In the genomic region with DNA sequence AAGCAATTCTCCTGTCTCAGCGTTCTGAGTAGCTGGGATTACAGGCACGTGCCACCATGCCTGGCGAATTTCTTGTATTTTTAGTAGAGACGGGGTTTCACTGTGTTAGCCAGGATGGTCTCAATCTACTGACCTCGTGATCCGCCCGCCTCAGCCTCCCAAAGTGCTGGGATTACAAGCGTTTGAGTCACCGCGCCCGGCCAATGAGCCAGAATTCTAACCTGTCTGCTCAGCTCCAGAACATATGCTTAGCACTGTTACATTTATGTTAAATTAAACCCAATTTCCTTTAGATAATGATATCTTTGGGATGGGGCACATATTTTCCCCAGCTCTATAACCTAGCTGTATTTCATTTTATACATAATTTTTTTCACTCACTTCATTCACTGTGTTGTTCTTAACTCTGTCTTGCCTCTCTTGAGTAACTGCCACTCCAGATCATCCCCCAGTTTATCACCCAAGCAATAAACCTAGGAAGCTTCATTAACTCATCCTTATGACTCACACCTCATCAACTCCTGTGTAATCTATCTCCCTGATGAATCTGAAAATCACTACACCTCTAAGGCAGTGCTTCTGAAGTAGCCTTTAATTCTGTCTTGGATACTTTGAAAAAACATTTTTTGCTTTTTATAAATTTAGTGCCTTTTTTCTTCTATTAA, we compare ENCODE assay signal across 18 cellular contexts.
DNase-seq lines count a peak whose midpoint lies in the region; ATAC-seq and FAIRE-seq lines count a peak whose summit lies in the region.
"Had no signal": no experiment of that assay in that cellular context is flagged by ENCODE, and none has a peak within 500 bp of the region (broad histone marks: within the 10 kb centered on the region; RNA-seq: fewer than 3 reads in every experiment).

No MANE protein-coding gene starts in this region.

- H3K18ac ChIP-seq in mesendoderm (ENCODE audit: low read length), result no peak overlapping the region

- H3K4me1 Mint-ChIP-seq in naive thymus-derived CD8-positive, alpha-beta T cell, result no peaks in the 10 kb centered on the region
- no peaks in the 10 kb centered on the region for H3K4me1 Mint-ChIP-seq in activated CD4-positive, alpha-beta memory T cell treated with anti-CD3 and anti-CD28 coated beads, Interleukin-2, amount 10 ng/mL, durations not matched to agents 7 days and 5 days
- H3K4me1 Mint-ChIP-seq: CD4-positive, CD25-positive, alpha-beta regulatory T cell had no signal

- H3K4ac ChIP-seq in mesendoderm (ENCODE audit: low read depth, low read length), result no peak overlapping the region

- no peak overlapping the region for H3K23ac ChIP-seq in mesendoderm (ENCODE audit: low read length)

- FAIRE-seq in RCC 7860 (lab: Jason Lieb, UNC), result peak; percentile 42
- FAIRE-seq: G401.6, GM12891, H54 had no signal

- peaks cover 0 to 10% (median 0%) of the 10 kb centered on the region in 3 donors for H3K36me3 Mint-ChIP-seq in naive thymus-derived CD8-positive, alpha-beta T cell
- H3K36me3 Mint-ChIP-seq in activated CD4-positive, alpha-beta memory T cell treated with anti-CD3 and anti-CD28 coated beads, Interleukin-2, amount 10 ng/mL, durations not matched to agents 7 days and 5 days (ENCODE audit: low read depth), result no peaks in the 10 kb centered on the region
- H3K36me3 Mint-ChIP-seq: CD4-positive, CD25-positive, alpha-beta regulatory T cell had no signal

- H3K9me3 Mint-ChIP-seq in naive thymus-derived CD8-positive, alpha-beta T cell, result peaks cover 4 to 41% (median 18%) of the 10 kb centered on the region in 9 donors
- H3K9me3 Mint-ChIP-seq in activated CD4-positive, alpha-beta memory T cell treated with anti-CD3 and anti-CD28 coated beads, Interleukin-2, amount 10 ng/mL, durations not matched to agents 7 days and 5 days, result peaks cover 16% of the 10 kb centered on the region

- POLR2A ChIA-PET in naive thymus-derived CD8-positive, alpha-beta T cell (lab: Charles Lee), result no interaction called here
- POLR2A ChIA-PET in activated CD4-positive, alpha-beta memory T cell treated with anti-CD3 and anti-CD28 coated beads, Interleukin-2, amount 10 ng/mL, durations not matched to agents 7 days and 5 days (lab: Charles Lee), result no interaction called here

- no peak overlapping the region for H3K56ac ChIP-seq in mesendoderm (ENCODE audit: low read length)

- no peak overlapping the region for H4K5ac ChIP-seq in mesendoderm (ENCODE audit: low read length)

- H3K9ac ChIP-seq in mesendoderm (ENCODE audit: low read length), result no peak overlapping the region
- H3K9ac ChIP-seq: BLaER1 treated with 17β-estradiol and CSF1 and Interleukin-3, amounts not matched to agents 10 nM and 100 nM; GM23248 had no signal

- H3K27me3 Mint-ChIP-seq in naive thymus-derived CD8-positive, alpha-beta T cell, result no peaks in the 10 kb centered on the region
- no peaks in the 10 kb centered on the region for H3K27me3 Mint-ChIP-seq in activated CD4-positive, alpha-beta memory T cell treated with anti-CD3 and anti-CD28 coated beads, Interleukin-2, amount 10 ng/mL, durations not matched to agents 7 days and 5 days
- H3K27me3 Mint-ChIP-seq: CD4-positive, CD25-positive, alpha-beta regulatory T cell had no signal

- H3K36me3 ChIP-seq in mesendoderm (ENCODE audit: control insufficient read depth, insufficient read depth, low read length), result no peaks in the 10 kb centered on the region
- H3K36me3 ChIP-seq: BLaER1 treated with 17β-estradiol and CSF1 and Interleukin-3, amounts not matched to agents 10 nM and 100 nM had no signal

- H3K4me3 ChIP-seq in mesendoderm (ENCODE audit: low read length), result no peak overlapping the region
- H3K4me3 ChIP-seq: BLaER1 treated with 17β-estradiol and CSF1 and Interleukin-3, amounts not matched to agents 10 nM and 100 nM; GM23248 had no signal

- no peak overlapping the region for H3K27ac Mint-ChIP-seq in naive thymus-derived CD8-positive, alpha-beta T cell
- H3K27ac Mint-ChIP-seq in activated CD4-positive, alpha-beta memory T cell treated with anti-CD3 and anti-CD28 coated beads, Interleukin-2, amount 10 ng/mL, durations not matched to agents 7 days and 5 days, result no peak overlapping the region
- H3K27ac Mint-ChIP-seq: CD4-positive, CD25-positive, alpha-beta regulatory T cell had no signal

- no peak overlapping the region for H3K27ac ChIP-seq in mesendoderm (ENCODE audit: low read depth, low read length)
- H3K27ac ChIP-seq: 22Rv1; BLaER1 treated with 17β-estradiol and CSF1 and Interleukin-3, amounts not matched to agents 10 nM and 100 nM; GM23248; HL-60 had no signal

- CTCF ChIA-PET in activated CD4-positive, alpha-beta memory T cell treated with anti-CD3 and anti-CD28 coated beads, Interleukin-2, amount 10 ng/mL, durations not matched to agents 7 days and 5 days (lab: Charles Lee), result no interaction called here

- no peaks in the 10 kb centered on the region for H3K27me3 ChIP-seq in mesendoderm (ENCODE audit: insufficient read depth, low read length, poor library complexity)
- H3K27me3 ChIP-seq: BLaER1 treated with 17β-estradiol and CSF1 and Interleukin-3, amounts not matched to agents 10 nM and 100 nM had no signal

- WGBS in mesendoderm (ENCODE audit: extremely low coverage, insufficient coverage, low lambda C conversion rate), result no CpG with 5 or more reads among the region's 11 CpGs

- no peak overlapping the region for H4K8ac ChIP-seq in mesendoderm (ENCODE audit: low read depth, low read length)

- DNase-seq in A172 (ENCODE audit: low spot score) (peak; percentile 23), RCC 7860 (ENCODE audit: low spot score) (peak; percentile 32), islet precursor cell (peak; percentile 67), mesendoderm (peak; percentile 9)
- DNase-seq in naive thymus-derived CD8-positive, alpha-beta T cell, result no peak
- no peak for DNase-seq in activated CD4-positive, alpha-beta memory T cell treated with anti-CD3 and anti-CD28 coated beads, Interleukin-2, amount 10 ng/mL, durations not matched to agents 7 days and 5 days
- DNase-seq: Calu3; CD4-positive, CD25-positive, alpha-beta regulatory T cell; DMS79; GM23248 had no signal

- H2BK5ac ChIP-seq in mesendoderm (ENCODE audit: low read length), result no peak overlapping the region

- H3K4me1 ChIP-seq in mesendoderm (ENCODE audit: control insufficient read depth, low read depth, low read length), result no peaks in the 10 kb centered on the region
- H3K4me1 ChIP-seq: BLaER1 treated with 17β-estradiol and CSF1 and Interleukin-3, amounts not matched to agents 10 nM and 100 nM had no signal

- H3K79me2 ChIP-seq in mesendoderm (ENCODE audit: control insufficient read depth, insufficient read depth, low read length), result no peaks in the 10 kb centered on the region

- ATAC-seq in HG03175 (IDR thresholded peaks at IDR 0.05; ENCODE audit: unreplicated experiment), result no peak
- no peak for ATAC-seq in naive thymus-derived CD8-positive, alpha-beta T cell
- ATAC-seq in HG03457 (IDR thresholded peaks at IDR 0.05; ENCODE audit: unreplicated experiment), result no peak

- no peak overlapping the region for H2BK120ac ChIP-seq in mesendoderm (ENCODE audit: low read depth, low read length)

- H2AK5ac ChIP-seq in mesendoderm (ENCODE audit: low read length), result no peak overlapping the region

- no peak overlapping the region for H2BK15ac ChIP-seq in mesendoderm (replicated peaks; ENCODE audit: low read depth)

- no peaks in the 10 kb centered on the region for H3K79me1 ChIP-seq in mesendoderm (ENCODE audit: low read length)

- no peak overlapping the region for H3K4me2 ChIP-seq in mesendoderm (ENCODE audit: low read length)
- H3K4me2 ChIP-seq: BLaER1 treated with 17β-estradiol and CSF1 and Interleukin-3, amounts not matched to agents 10 nM and 100 nM had no signal

- H3K4me3 Mint-ChIP-seq in naive thymus-derived CD8-positive, alpha-beta T cell, result no peak overlapping the region
- H3K4me3 Mint-ChIP-seq in activated CD4-positive, alpha-beta memory T cell treated with anti-CD3 and anti-CD28 coated beads, Interleukin-2, amount 10 ng/mL, durations not matched to agents 7 days and 5 days, result no peak overlapping the region
- H3K4me3 Mint-ChIP-seq: CD4-positive, CD25-positive, alpha-beta regulatory T cell had no signal

Comparison
In these comparisons a context has a peak if more than half of its experiments do, and no peak if none do; other contexts are left out.
1. DNase-seq: peak in A172 (single experiment), RCC 7860 (single experiment), islet precursor cell (single experiment) and mesendoderm (single experiment); none in naive thymus-derived CD8-positive, alpha-beta T cell (0 of 10) and activated CD4-positive, alpha-beta memory T cell treated with anti-CD3 and anti-CD28 coated beads, Interleukin-2, amount 10 ng/mL, durations not matched to agents 7 days and 5 days (single experiment).